In the genomic region with DNA sequence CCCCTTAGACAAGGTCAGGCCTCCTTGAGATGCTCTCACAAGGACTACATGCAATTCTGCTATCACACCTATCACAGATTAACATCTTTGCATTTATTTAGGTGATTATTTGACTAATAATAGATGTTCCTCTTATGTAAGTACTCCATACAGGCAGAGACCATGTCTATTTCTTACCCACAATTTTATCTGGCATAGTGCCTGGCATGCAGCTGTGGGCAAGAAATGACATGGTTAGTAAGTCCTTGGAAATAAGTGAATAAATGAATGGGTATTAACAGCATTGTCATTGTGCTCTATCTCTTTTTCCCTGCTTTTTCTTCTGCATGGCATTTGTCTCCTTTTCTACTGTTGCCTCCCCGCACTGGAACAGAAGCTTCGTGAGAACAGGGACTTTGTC, we compare ENCODE assay signal across 8 cellular contexts. TPM values are rescaled to one million over a fixed set of nuclear protein-coding genes. Genes with fewer than 3 reads are reported as not detected.
DNase-seq lines count a peak whose midpoint lies in the region; ATAC-seq and TF ChIP-seq lines count a peak whose summit lies in the region.

No MANE protein-coding gene starts in this region.

- POLR2A ChIA-PET in CD4-positive, alpha-beta memory T cell (lab: Charles Lee; ENCODE audit: partially characterized antibody), result interaction anchor here (2.7 to 6.3 kb wide), 6 partner anchors 10 to 78 kb away, joined by 24 to 177 read pairs (median 58); a partner anchor contains a TSS

- no peak for DNase-seq in CD4-positive, alpha-beta memory T cell
- no peak for DNase-seq in osteocyte (ENCODE audit: extremely low spot score, unreplicated experiment)
- no peak for DNase-seq in iPS-NIHi7 (ENCODE audit: extremely low spot score)
- no peak for DNase-seq in stimulated activated CD4-positive, alpha-beta T cell treated with anti-CD3 and anti-CD28 coated beads, Interleukin-2, amount 100 ng/mL, for 48 hours
- no peak for DNase-seq in NCI-H2029 (lab: John Stamatoyannopoulos, UW)

- no peaks in the 10 kb centered on the region for H3K27me3 Mint-ChIP-seq in CD4-positive, alpha-beta memory T cell
- H3K27me3 Mint-ChIP-seq in osteocyte (ENCODE audit: unreplicated experiment), result no peaks in the 10 kb centered on the region

- peaks cover 13% of the 10 kb centered on the region for H3K36me3 ChIP-seq in CD4-positive, alpha-beta memory T cell (ENCODE audit: insufficient read depth, low read length)
- H3K36me3 ChIP-seq in Loucy (ENCODE audit: insufficient read depth, low read length), result no peaks in the 10 kb centered on the region

- H4K20me1 ChIP-seq in Loucy (ENCODE audit: insufficient read depth, low read length, poor library complexity, severe bottlenecking), result no peaks in the 10 kb centered on the region

- H3K4me1 ChIP-seq in CD4-positive, alpha-beta memory T cell (ENCODE audit: insufficient read depth, low read length), result peaks cover 100% of the 10 kb centered on the region
- peaks cover 70% of the 10 kb centered on the region for H3K4me1 ChIP-seq in Loucy (ENCODE audit: insufficient read depth, low read length, poor library complexity, severe bottlenecking)

- no peak overlapping the region for H3K4me3 ChIP-seq in CD4-positive, alpha-beta memory T cell (ENCODE audit: low read length in 2 of 2)
- H3K4me3 ChIP-seq in Loucy (ENCODE audit: low read length, poor library complexity, severe bottlenecking), result peak overlapping the region; percentile 75

- peaks cover 41 to 68% of the 10 kb centered on the region in 2 donors for H3K36me3 Mint-ChIP-seq in CD4-positive, alpha-beta memory T cell
- H3K36me3 Mint-ChIP-seq in osteocyte (ENCODE audit: unreplicated experiment), result peaks cover 4% of the 10 kb centered on the region

- peak overlapping the region; percentile 100 for H3K9ac ChIP-seq in Loucy (ENCODE audit: low read depth, low read length, poor library complexity, severe bottlenecking)

- H3K27me3 ChIP-seq in CD4-positive, alpha-beta memory T cell (ENCODE audit: insufficient read depth, low read length), result no peaks in the 10 kb centered on the region
- no peaks in the 10 kb centered on the region for H3K27me3 ChIP-seq in Loucy (ENCODE audit: insufficient read depth, low read length, poor library complexity, severe bottlenecking)

- TF ChIP-seq CTCF in Loucy (conservative IDR thresholded peaks at IDR 0.05; ENCODE audit: low read length) (no peak), osteocyte (IDR thresholded peaks at IDR 0.05) (no peak)

- H3K9me3 Mint-ChIP-seq in CD4-positive, alpha-beta memory T cell, result peaks cover 0 to 1% (median 0%) of the 10 kb centered on the region in 8 donors
- H3K9me3 Mint-ChIP-seq in osteocyte (ENCODE audit: unreplicated experiment), result no peaks in the 10 kb centered on the region

- no peak overlapping the region for H2AFZ ChIP-seq in Loucy (ENCODE audit: low read length)

- H3K4me3 Mint-ChIP-seq in CD4-positive, alpha-beta memory T cell, result peak overlapping the region in 3 of 8 donors; percentile 44 to 93 (median 47)
- H3K4me3 Mint-ChIP-seq in osteocyte (ENCODE audit: unreplicated experiment), result no peak overlapping the region

- H3K27ac Mint-ChIP-seq in CD4-positive, alpha-beta memory T cell, result peak overlapping the region; percentile 96 to 99 (median 97)
- H3K27ac Mint-ChIP-seq in osteocyte (ENCODE audit: unreplicated experiment), result peak overlapping the region; percentile 68

- H3K9me3 ChIP-seq in CD4-positive, alpha-beta memory T cell (ENCODE audit: control insufficient read depth in 1 of 2, low read length in 2 of 2), result no peaks in the 10 kb centered on the region
- H3K9me3 ChIP-seq in Loucy (ENCODE audit: insufficient read depth, low read depth, low read length), result no peaks in the 10 kb centered on the region

- peak overlapping the region; percentile 98 for H3K4me2 ChIP-seq in Loucy (ENCODE audit: low read depth, low read length, poor library complexity, severe bottlenecking)

- peaks cover 11% of the 10 kb centered on the region for H3F3A ChIP-seq in Loucy (ENCODE audit: low read depth)

- peaks cover 74 to 98% (median 85%) of the 10 kb centered on the region in 4 donors for H3K4me1 Mint-ChIP-seq in CD4-positive, alpha-beta memory T cell
- H3K4me1 Mint-ChIP-seq in osteocyte (ENCODE audit: unreplicated experiment), result peaks cover 81% of the 10 kb centered on the region

- H3K27ac ChIP-seq in CD4-positive, alpha-beta memory T cell (ENCODE audit: low read depth, low read length), result peak overlapping the region; percentile 71
- H3K27ac ChIP-seq in cingulate gyrus (ENCODE audit: low read depth, low read length), result peak overlapping the region; percentile 39

- intact Hi-C loops in CD4-positive, alpha-beta memory T cell (cut with micrococcal nuclease), result loop anchor here (1.0 to 5.0 kb wide), 7 partner anchors 8 to 82 kb away; a partner anchor contains a TSS

- CTCF ChIA-PET in CD4-positive, alpha-beta memory T cell (lab: Charles Lee; ENCODE audit: partially characterized antibody), result interaction anchor here (1.2 to 6.2 kb wide), 9 partner anchors 13 to 82 kb away, joined by 3 to 70 read pairs (median 13); a partner anchor contains a TSS

- no peaks in the 10 kb centered on the region for H3K9me2 ChIP-seq in Loucy (replicated peaks; ENCODE audit: low read depth, low read length)

- ATAC-seq in HG03354 (IDR thresholded peaks at IDR 0.05; ENCODE audit: poor library complexity, severe bottlenecking, unreplicated experiment), result no peak

- peaks cover 62% of the 10 kb centered on the region for H3K79me2 ChIP-seq in Loucy (ENCODE audit: insufficient read depth, low read length)

RNA-seq across cellular contexts. Expression of a gene that starts 49.4 kb away (rescaled TPM):
- total RNA-seq in CD4-positive, alpha-beta memory T cell, result 1 to 10 TPM; 8.9 to 10.0 TPM
- 1 to 10 TPM; 1.9 to 2.9 TPM for polyA plus RNA-seq in CD4-positive, alpha-beta memory T cell
- total RNA-seq in osteocyte, result 6.7 and 9.1 TPM in 2 replicates
